In genomic region chr17:64385187-64386083, GRCh38 we compare ENCODE assay signal across 1 cellular context.
TF ChIP-seq lines count a peak whose summit lies in the region.

No MANE protein-coding gene starts in this region.

TF ChIP-seq in HepG2, 621 proteins besides CTCF, POLR2A, EP300 and RAD21 (continued from another document and continues in another):
- TF ChIP-seq ZNF770 (CRISPR knock-in tag; IDR thresholded peaks at IDR 0.05): peak; percentile 89; the same call in 1 of the 2 replicates
- peak; percentile 21; the same call in 1 of the 2 replicates for TF ChIP-seq MED13 (CRISPR knock-in tag; IDR thresholded peaks at IDR 0.05)
- peak; percentile 85 for TF ChIP-seq POLR2G (IDR thresholded peaks at IDR 0.05; ENCODE audit: low read depth, low read length)
- peak; percentile 73 for TF ChIP-seq ZFP91 (CRISPR knock-in tag; IDR thresholded peaks at IDR 0.05; ENCODE audit: borderline replicate concordance)
- peak; percentile 65; the same call in 1 of the 2 replicates for TF ChIP-seq ARID2 (CRISPR knock-in tag; IDR thresholded peaks at IDR 0.05; ENCODE audit: borderline replicate concordance)
- TF ChIP-seq CENPBD1 (CRISPR knock-in tag; IDR thresholded peaks at IDR 0.05; ENCODE audit: borderline replicate concordance, low read depth): no peak
- TF ChIP-seq, protein P1, sequence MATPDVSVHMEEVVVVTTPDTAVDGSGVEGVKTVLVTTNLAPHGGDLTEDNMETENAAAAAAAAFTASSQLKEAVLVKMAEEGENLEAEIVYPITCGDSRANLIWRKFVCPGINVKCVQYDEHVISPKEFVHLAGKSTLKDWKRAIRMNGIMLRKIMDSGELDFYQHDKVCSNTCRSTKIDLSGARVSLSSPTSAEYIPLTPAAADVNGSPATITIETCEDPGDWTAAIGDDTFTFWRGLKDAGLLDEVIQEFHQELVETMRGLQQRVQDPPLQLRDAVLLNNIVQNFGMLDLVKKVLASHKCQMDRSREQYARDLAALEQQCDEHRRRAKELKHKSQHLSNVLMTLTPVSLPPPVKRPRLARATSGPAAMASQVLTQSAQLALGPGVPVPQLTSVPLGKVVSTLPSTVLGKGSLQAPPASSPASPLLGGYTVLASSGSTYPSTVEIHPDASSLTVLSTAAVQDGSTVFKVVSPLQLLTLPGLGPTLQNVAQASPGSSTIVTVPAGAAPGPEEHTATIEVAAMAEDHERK (CRISPR knock-in tag; IDR thresholded peaks at IDR 0.05; ENCODE audit: low read depth): no peak
- peak; percentile 80 for TF ChIP-seq ZNF510 (CRISPR knock-in tag; IDR thresholded peaks at IDR 0.05; ENCODE audit: low read depth)
- no peak for TF ChIP-seq SMAD9 (CRISPR knock-in tag; IDR thresholded peaks at IDR 0.05)
- 0 out of 2 replicates have a peak, but pooled peaks have one; percentile 24 for TF ChIP-seq HNRNPL (IDR thresholded peaks at IDR 0.05; ENCODE audit: low read depth, low read length)
- no peak for TF ChIP-seq AKAP8 (CRISPR knock-in tag; IDR thresholded peaks at IDR 0.05)
- TF ChIP-seq ASH2L (IDR thresholded peaks at IDR 0.05; ENCODE audit: insufficient read length, low read depth, low read length): peak; percentile 80
- 0 out of 2 replicates have a peak, but pooled peaks have one; percentile 30 for TF ChIP-seq PBX2 (CRISPR knock-in tag; IDR thresholded peaks at IDR 0.05)
- no peak for TF ChIP-seq SETDB1 (CRISPR knock-in tag; IDR thresholded peaks at IDR 0.05; ENCODE audit: borderline replicate concordance)
- TF ChIP-seq ZNF142 (CRISPR knock-in tag; IDR thresholded peaks at IDR 0.05): 0 out of 2 replicates have a peak, but pooled peaks have one; percentile 22
- TF ChIP-seq HBP1 (CRISPR knock-in tag; IDR thresholded peaks at IDR 0.05; ENCODE audit: low read depth): peak; percentile 60; the same call in 1 of the 2 replicates
- no peak for TF ChIP-seq IRX3 (CRISPR knock-in tag; IDR thresholded peaks at IDR 0.05; ENCODE audit: borderline replicate concordance, low read depth)
- no peak for TF ChIP-seq ZBTB39 (CRISPR knock-in tag; IDR thresholded peaks at IDR 0.05)
- 0 out of 2 replicates have a peak, but pooled peaks have one; percentile 44 for TF ChIP-seq TP53 (CRISPR knock-in tag; conservative IDR thresholded peaks at IDR 0.05)
- peak; percentile 21; the same call in 1 of the 2 replicates for TF ChIP-seq EHMT2 (IDR thresholded peaks at IDR 0.05; ENCODE audit: borderline replicate concordance, low read depth, low read length)
- peak; percentile 78; the same call in 1 of the 2 replicates for TF ChIP-seq ZIK1 (CRISPR knock-in tag; IDR thresholded peaks at IDR 0.05; ENCODE audit: borderline replicate concordance, low read depth)
- TF ChIP-seq GATAD2A (CRISPR knock-in tag; IDR thresholded peaks at IDR 0.05): peak; percentile 97
- TF ChIP-seq KDM5A (IDR thresholded peaks at IDR 0.05; ENCODE audit: borderline replicate concordance, low read length): no peak
- TF ChIP-seq, protein P2, sequence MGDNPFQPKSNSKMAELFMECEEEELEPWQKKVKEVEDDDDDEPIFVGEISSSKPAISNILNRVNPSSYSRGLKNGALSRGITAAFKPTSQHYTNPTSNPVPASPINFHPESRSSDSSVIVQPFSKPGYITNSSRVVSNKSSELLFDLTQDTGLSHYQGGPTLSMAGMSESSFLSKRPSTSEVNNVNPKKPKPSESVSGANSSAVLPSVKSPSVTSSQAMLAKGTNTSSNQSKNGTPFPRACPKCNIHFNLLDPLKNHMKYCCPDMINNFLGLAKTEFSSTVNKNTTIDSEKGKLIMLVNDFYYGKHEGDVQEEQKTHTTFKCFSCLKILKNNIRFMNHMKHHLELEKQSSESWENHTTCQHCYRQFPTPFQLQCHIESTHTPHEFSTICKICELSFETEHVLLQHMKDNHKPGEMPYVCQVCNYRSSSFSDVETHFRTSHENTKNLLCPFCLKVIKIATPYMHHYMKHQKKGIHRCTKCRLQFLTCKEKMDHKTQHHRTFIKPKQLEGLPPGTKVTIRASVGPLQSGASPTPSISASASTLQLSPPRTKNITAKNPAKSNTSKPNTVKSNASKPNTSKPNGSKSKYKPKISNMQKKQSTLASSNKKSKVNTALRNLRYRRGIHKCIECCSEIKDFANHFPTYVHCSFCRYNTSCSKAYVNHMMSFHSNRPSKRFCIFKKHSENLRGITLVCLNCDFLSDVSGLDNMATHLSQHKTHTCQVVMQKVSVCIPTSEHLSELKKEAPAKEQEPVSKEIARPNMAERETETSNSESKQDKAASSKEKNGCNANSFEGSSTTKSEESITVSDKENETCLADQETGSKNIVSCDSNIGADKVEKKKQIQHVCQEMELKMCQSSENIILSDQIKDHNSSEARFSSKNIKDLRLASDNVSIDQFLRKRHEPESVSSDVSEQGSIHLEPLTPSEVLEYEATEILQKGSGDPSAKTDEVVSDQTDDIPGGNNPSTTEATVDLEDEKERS (CRISPR knock-in tag; IDR thresholded peaks at IDR 0.05): peak; percentile 94; the same call in 1 of the 2 replicates
- peak; percentile 74; the same call in 1 of the 2 replicates for TF ChIP-seq ZHX1 (CRISPR knock-in tag; IDR thresholded peaks at IDR 0.05; ENCODE audit: low read depth)
- TF ChIP-seq GFI1 (CRISPR knock-in tag; IDR thresholded peaks at IDR 0.05; ENCODE audit: borderline replicate concordance): peak; percentile 5; the same call in 1 of the 2 replicates
- no peak for TF ChIP-seq ZNF33A (CRISPR knock-in tag; IDR thresholded peaks at IDR 0.05; ENCODE audit: borderline replicate concordance)
- TF ChIP-seq ZNF547 (CRISPR knock-in tag; IDR thresholded peaks at IDR 0.05): peak; percentile 53; the same call in 1 of the 2 replicates
